Comparison of ENCODE assay signal across 15 cellular contexts in genomic region chr3:190258634-190259033, GRCh38.
DNase-seq lines count a peak whose midpoint lies in the region; ATAC-seq, FAIRE-seq and TF ChIP-seq lines count a peak whose summit lies in the region.
"Had no signal": no experiment of that assay in that cellular context is flagged by ENCODE, and none has a peak within 500 bp of the region (broad histone marks: within the 10 kb centered on the region; RNA-seq: fewer than 3 reads in every experiment).

No MANE protein-coding gene starts in this region.

- H3K79me2 ChIP-seq in keratinocyte (ENCODE audit: control insufficient read depth, insufficient read depth, low read length) (no peaks in the 10 kb centered on the region), hepatocyte (no peaks in the 10 kb centered on the region)

- H2AFZ ChIP-seq in keratinocyte (ENCODE audit: control insufficient read depth, low read length), result no peak overlapping the region
- no peak overlapping the region for H2AFZ ChIP-seq in hepatocyte

- dilution Hi-C loops in keratinocyte (cut with MboI; ENCODE audit: extremely low pct_ligation_motif_present, low sequenced_read_pairs), result no loop called here

- no peak overlapping the region for H3K4me3 ChIP-seq in astrocyte of the spinal cord (ENCODE audit: low read depth, low read length)
- H3K4me3 ChIP-seq in keratinocyte (ENCODE audit: control insufficient read depth in 2 of 3, extremely low read depth in 1 of 3, insufficient read depth in 2 of 3, low read depth in 1 of 3, low read length in 3 of 3), result no peak overlapping the region
- H3K4me3 ChIP-seq in hepatocyte, result no peak overlapping the region
- H3K4me3 ChIP-seq: cardiac muscle cell, HAP-1 had no signal

- no peaks in the 10 kb centered on the region for H3K27me3 ChIP-seq in keratinocyte (ENCODE audit: control insufficient read depth, extremely low read depth, insufficient read depth, low read length)
- no peaks in the 10 kb centered on the region for H3K27me3 ChIP-seq in hepatocyte
- H3K27me3 ChIP-seq: cardiac muscle cell had no signal

- in situ Hi-C loops in astrocyte of the spinal cord (cut with HindIII; ENCODE audit: low sequenced_read_pairs), result no loop called here

- 40% methylated on average over 5 of the region's 5 CpGs for WGBS in hepatocyte (ENCODE audit: low lambda C conversion rate, missing lambda C conversion rate)

- no peaks in the 10 kb centered on the region for H3K36me3 ChIP-seq in keratinocyte (ENCODE audit: control insufficient read depth in 2 of 2, extremely low read depth in 1 of 2, insufficient read depth in 2 of 2, low read length in 2 of 2)
- H3K36me3 ChIP-seq in hepatocyte (replicated peaks; ENCODE audit: insufficient read depth, low read depth), result no peaks in the 10 kb centered on the region
- H3K36me3 ChIP-seq: cardiac muscle cell, HAP-1 had no signal

- ATAC-seq in Right ventricle myocardium inferior, result peak; percentile 62
- no peak for ATAC-seq in left lobe of liver

- no peaks in the 10 kb centered on the region for H3K9me1 ChIP-seq in keratinocyte (ENCODE audit: control insufficient read depth, extremely low read depth, insufficient read depth, low read length)

- H3K9me3 ChIP-seq in keratinocyte (ENCODE audit: control insufficient read depth, low read depth, low read length) (no peaks in the 10 kb centered on the region), hepatocyte (ENCODE audit: low read depth) (no peaks in the 10 kb centered on the region)
- H3K9me3 ChIP-seq: HAP-1 had no signal

- DNase-seq in Right ventricle myocardium inferior (ENCODE audit: missing footprints) (no peak), cardiac septum (ENCODE audit: low spot score) (no peak), astrocyte of the spinal cord (ENCODE audit: low read depth, low spot score) (peak; percentile 32), keratinocyte (ENCODE audit: low read depth, low spot score) (no peak), substantia nigra (lab: John Stamatoyannopoulos, UW) (peak in 25 of 49 donors; percentile 0 to 37 (median 4)), left lobe of liver (ENCODE audit: low spot score) (no peak), hepatocyte (ENCODE audit: low spot score) (no peak)
- DNase-seq in activated CD8-positive, alpha-beta memory T cell treated with anti-CD3 and anti-CD28 coated beads for 24 hours, result no peak
- DNase-seq: activated naive CD4-positive, alpha-beta T cell treated with anti-CD3 and anti-CD28 coated beads for 36 hours; Calu3; glutamatergic neuron; NCI-H187; stimulated activated CD4-positive, alpha-beta T cell treated with anti-CD3 and anti-CD28 coated beads, Interleukin-12 subunit alpha, Interleukin-12 subunit beta, amount 100 ng/mL, for 4 hours had no signal

- H3K9ac ChIP-seq in keratinocyte (ENCODE audit: control insufficient read depth, extremely low read depth, insufficient read depth, low read length), result no peak overlapping the region

- H3K4me2 ChIP-seq in keratinocyte (ENCODE audit: control insufficient read depth, extremely low read depth, insufficient read depth, low read depth, low read length), result no peak overlapping the region
- no peak overlapping the region for H3K4me2 ChIP-seq in hepatocyte

- intact Hi-C loops in Right ventricle myocardium inferior (cut with DNase I) (no loop called here), cardiac septum (cut with DNase I) (no loop called here)

- FAIRE-seq in keratinocyte (lab: Jason Lieb, UNC), result peak; percentile 62

- H3K27ac ChIP-seq in keratinocyte (ENCODE audit: control insufficient read depth, insufficient read depth, low read length) (no peak overlapping the region), substantia nigra (ENCODE audit: low read depth, low read length, poor library complexity, severe bottlenecking) (no peak overlapping the region), hepatocyte (no peak overlapping the region)
- H3K27ac ChIP-seq: cardiac muscle cell had no signal

- H3K4me1 ChIP-seq in keratinocyte (ENCODE audit: control insufficient read depth, extremely low read depth, insufficient read depth, low read length) (peaks cover 15% of the 10 kb centered on the region), hepatocyte (ENCODE audit: insufficient read depth) (no peaks in the 10 kb centered on the region)
- H3K4me1 ChIP-seq: HAP-1 had no signal

- TF ChIP-seq CTCF in astrocyte of the spinal cord (IDR thresholded peaks at IDR 0.05; ENCODE audit: low read depth, low read length) (no peak), keratinocyte (optimal IDR thresholded peaks at IDR 0.05 in 1 of 3, IDR thresholded peaks at IDR 0.05 in 1 of 3, conservative IDR thresholded peaks at IDR 0.05 in 1 of 3; ENCODE audit: extremely low read depth in 1 of 3, insufficient read depth in 2 of 3, low read length in 3 of 3) (no peak), hepatocyte (IDR thresholded peaks at IDR 0.05; ENCODE audit: poor library complexity) (no peak)

- H4K20me1 ChIP-seq in keratinocyte (ENCODE audit: control insufficient read depth, extremely low read depth, insufficient read depth, low read length) (no peaks in the 10 kb centered on the region), hepatocyte (ENCODE audit: insufficient read depth, poor library complexity, severe bottlenecking) (no peaks in the 10 kb centered on the region)

- H3K9me2 ChIP-seq in hepatocyte (replicated peaks; ENCODE audit: insufficient read depth), result no peaks in the 10 kb centered on the region

Comparison
In these comparisons a context has a peak if more than half of its experiments do, and no peak if none do; other contexts are left out.
1. DNase-seq: peak in astrocyte of the spinal cord (single experiment) and substantia nigra (25 of 49); none in Right ventricle myocardium inferior (single experiment), cardiac septum (single experiment), keratinocyte (single experiment), activated CD8-positive, alpha-beta memory T cell treated with anti-CD3 and anti-CD28 coated beads for 24 hours (single experiment), left lobe of liver (single experiment) and hepatocyte (single experiment).